19 cellular contexts compared by ENCODE assay signal in the genomic region with DNA sequence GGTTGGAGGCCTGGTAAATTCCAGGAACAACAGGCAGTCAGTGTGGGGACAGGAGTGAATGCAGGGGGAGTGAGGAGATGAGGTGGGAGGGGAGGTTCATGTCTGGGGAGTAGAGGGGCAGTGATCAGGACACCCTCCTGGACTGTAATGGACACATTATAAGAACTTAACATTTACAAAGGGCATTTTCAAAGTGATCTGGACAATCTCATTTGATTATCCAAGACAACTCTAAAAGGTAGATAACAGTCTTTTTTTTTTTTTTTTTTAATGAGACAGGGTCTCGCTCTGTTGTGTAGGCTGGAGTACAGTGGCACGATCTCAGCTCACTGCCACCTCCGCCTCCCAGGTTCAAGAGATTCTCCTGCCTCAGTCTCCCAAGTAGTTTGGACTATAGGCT. TPM values are rescaled to one million over a fixed set of nuclear protein-coding genes. Genes with fewer than 3 reads are reported as not detected.
DNase-seq lines count a peak whose midpoint lies in the region; ATAC-seq and TF ChIP-seq lines count a peak whose summit lies in the region.
"Had no signal": no experiment of that assay in that cellular context is flagged by ENCODE, and none has a peak within 500 bp of the region (broad histone marks: within the 10 kb centered on the region; RNA-seq: fewer than 3 reads in every experiment).

No MANE protein-coding gene starts in this region.

- peaks cover 0 to 14% of the 10 kb centered on the region in 2 experiments; a peak in 1 of 4 replicates for H3K4me1 ChIP-seq in SK-N-SH (ENCODE audit: control insufficient read depth in 1 of 2, insufficient read depth in 2 of 2, low read depth in 1 of 2, low read length in 1 of 2)
- peaks cover 16 to 54% of the 10 kb centered on the region in 2 donors for H3K4me1 ChIP-seq in thoracic aorta (ENCODE audit: control insufficient read depth in 1 of 2, low read depth in 2 of 2)
- H3K4me1 ChIP-seq: A549 had no signal

- 52% methylated on average over 3 of the region's 3 CpGs for WGBS in SK-N-SH (ENCODE audit: low lambda C conversion rate)

- H3K4me3 Mint-ChIP-seq in brain (peak overlapping the region in 2 of 5 experiments; percentile 32 to 46), neural crest cell (peak overlapping the region; percentile 77)
- H3K4me3 Mint-ChIP-seq: CD4-positive, alpha-beta memory T cell; H9 had no signal

- no peak overlapping the region for H3K9ac ChIP-seq in SK-N-SH

- no peak overlapping the region for H3K4me2 ChIP-seq in SK-N-SH
- H3K4me2 ChIP-seq: A549 had no signal

- POLR2A ChIA-PET in SK-N-SH (lab: Yijun Ruan, JAX) = no interaction called here

- H3K36me3 ChIP-seq in SK-N-SH (replicated peaks in 1 of 2; ENCODE audit: control insufficient read depth in 1 of 2, insufficient read depth in 2 of 2, low read length in 1 of 2) (no peaks in the 10 kb centered on the region), thoracic aorta (no peaks in the 10 kb centered on the region)

- no peak overlapping the region for H2AFZ ChIP-seq in SK-N-SH (ENCODE audit: low read depth)

- no peak for ATAC-seq in SK-N-SH treated with all-trans-retinoic acid at 6 μM for 48 hours
- ATAC-seq in thoracic aorta (ENCODE audit: insufficient number of reproducible peaks, low FRiP score, low read depth) = no peak
- ATAC-seq in HG02981 (IDR thresholded peaks at IDR 0.05; ENCODE audit: unreplicated experiment) = no peak
- ATAC-seq: A549 had no signal

- no peaks in the 10 kb centered on the region for H3F3A ChIP-seq in SK-N-SH (replicated peaks; ENCODE audit: insufficient read depth)

- no peaks in the 10 kb centered on the region for H3K9me3 ChIP-seq in SK-N-SH
- H3K9me3 ChIP-seq in thoracic aorta = no peaks in the 10 kb centered on the region
- H3K9me3 ChIP-seq: A549 had no signal

- no peaks in the 10 kb centered on the region for H4K20me1 ChIP-seq in SK-N-SH (ENCODE audit: insufficient read depth)

- no peaks in the 10 kb centered on the region for H3K79me2 ChIP-seq in SK-N-SH (ENCODE audit: insufficient read depth)

- H3K4me3 ChIP-seq in SK-N-SH (ENCODE audit: low read depth in 2 of 2, low read length in 1 of 2) (no peak overlapping the region), thoracic aorta (no peak overlapping the region)
- H3K4me3 ChIP-seq: A549 had no signal

- DNase-seq in SK-N-SH (peak; percentile 52), neural crest cell (ENCODE audit: low read depth, low spot score) (no peak), thoracic aorta (ENCODE audit: low spot score) (no peak), activated gamma-delta T cell treated with Interleukin-2 at 50 U/mL for 16 hours (no peak)
- DNase-seq in activated CD4-positive, alpha-beta T cell treated with anti-CD3 and anti-CD28 coated beads, Interleukin-2, amount 50 U/mL, for 1 hour = no peak
- DNase-seq: AML-193; CD4-positive, alpha-beta memory T cell; DMS153; DMS79; GDM1; GOT3; H9; IMR-90 had no signal

- CTCF ChIA-PET in SK-N-SH (lab: Yijun Ruan, JAX) = interaction anchor here (0.9 to 4.8 kb wide), 4 partner anchors 11 to 360 kb away, joined by 3 to 32 read pairs (median 3); no protein-coding TSS in a partner anchor

- TF ChIP-seq CTCF in SK-N-SH (IDR thresholded peaks at IDR 0.05) (no peak), brain (conservative IDR thresholded peaks at IDR 0.05) (no peak), neural crest cell (conservative IDR thresholded peaks at IDR 0.05) (no peak), thoracic aorta (IDR thresholded peaks at IDR 0.05) (no peak)

- no peak for TF ChIP-seq EP300 in SK-N-SH (IDR thresholded peaks at IDR 0.05; ENCODE audit: borderline replicate concordance in 1 of 2, low read depth in 1 of 2, low read length in 1 of 2)

- H3K27me3 Mint-ChIP-seq in brain = peaks cover 9% of the 10 kb centered on the region
- H3K27me3 Mint-ChIP-seq in neural crest cell (ENCODE audit: low read depth) = no peaks in the 10 kb centered on the region

- H3K9me2 ChIP-seq in SK-N-SH = no peaks in the 10 kb centered on the region

- H3K9me3 Mint-ChIP-seq in brain (peaks cover 0 to 4% (median 0%) of the 10 kb centered on the region in 5 experiments), neural crest cell (no peaks in the 10 kb centered on the region)
- H3K9me3 Mint-ChIP-seq: H9 had no signal

- H3K27ac Mint-ChIP-seq in brain (peak overlapping the region in 3 of 5 experiments; percentile 15 to 84 (median 67)), neural crest cell (ENCODE audit: unreplicated experiment) (peak overlapping the region; percentile 57)
- H3K27ac Mint-ChIP-seq: CD4-positive, alpha-beta memory T cell; H9 had no signal

- H3K36me3 Mint-ChIP-seq in brain = peaks cover 13% of the 10 kb centered on the region
- peaks cover 2% of the 10 kb centered on the region for H3K36me3 Mint-ChIP-seq in neural crest cell (ENCODE audit: low read depth)
- H3K36me3 Mint-ChIP-seq: CD4-positive, alpha-beta memory T cell had no signal

- H3K27ac ChIP-seq in SK-N-SH (ENCODE audit: low read depth in 2 of 2, low read length in 1 of 2) (no peak overlapping the region), thoracic aorta (peak overlapping the region; percentile 56 to 63)
- H3K27ac ChIP-seq: 22Rv1, A549, C4-2B had no signal

- no peak for TF ChIP-seq RAD21 in SK-N-SH (IDR thresholded peaks at IDR 0.05; ENCODE audit: low read length)

- H3K27me3 ChIP-seq in SK-N-SH (ENCODE audit: insufficient read depth) = peaks cover 15% of the 10 kb centered on the region
- no peaks in the 10 kb centered on the region for H3K27me3 ChIP-seq in thoracic aorta (replicated peaks; ENCODE audit: insufficient read depth)

- peaks cover 85% of the 10 kb centered on the region for H3K4me1 Mint-ChIP-seq in brain
- peaks cover 57% of the 10 kb centered on the region for H3K4me1 Mint-ChIP-seq in neural crest cell

TF ChIP-seq in SK-N-SH, 30 proteins besides CTCF, POLR2A, EP300 and RAD21 (continues in another document):
- TF ChIP-seq SMC3 (IDR thresholded peaks at IDR 0.05; ENCODE audit: low read depth, low read length) (no peak), YY1 (IDR thresholded peaks at IDR 0.05; ENCODE audit: low read depth) (no peak), JUND (IDR thresholded peaks at IDR 0.05) (no peak), IRF3 (IDR thresholded peaks at IDR 0.05; ENCODE audit: low read depth, low read length) (no peak)
- TF ChIP-seq, protein P1, sequence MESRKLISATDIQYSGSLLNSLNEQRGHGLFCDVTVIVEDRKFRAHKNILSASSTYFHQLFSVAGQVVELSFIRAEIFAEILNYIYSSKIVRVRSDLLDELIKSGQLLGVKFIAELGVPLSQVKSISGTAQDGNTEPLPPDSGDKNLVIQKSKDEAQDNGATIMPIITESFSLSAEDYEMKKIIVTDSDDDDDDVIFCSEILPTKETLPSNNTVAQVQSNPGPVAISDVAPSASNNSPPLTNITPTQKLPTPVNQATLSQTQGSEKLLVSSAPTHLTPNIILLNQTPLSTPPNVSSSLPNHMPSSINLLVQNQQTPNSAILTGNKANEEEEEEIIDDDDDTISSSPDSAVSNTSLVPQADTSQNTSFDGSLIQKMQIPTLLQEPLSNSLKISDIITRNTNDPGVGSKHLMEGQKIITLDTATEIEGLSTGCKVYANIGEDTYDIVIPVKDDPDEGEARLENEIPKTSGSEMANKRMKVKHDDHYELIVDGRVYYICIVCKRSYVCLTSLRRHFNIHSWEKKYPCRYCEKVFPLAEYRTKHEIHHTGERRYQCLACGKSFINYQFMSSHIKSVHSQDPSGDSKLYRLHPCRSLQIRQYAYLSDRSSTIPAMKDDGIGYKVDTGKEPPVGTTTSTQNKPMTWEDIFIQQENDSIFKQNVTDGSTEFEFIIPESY (IDR thresholded peaks at IDR 0.05; ENCODE audit: borderline replicate concordance, low read depth) = no peak

TF ChIP-seq in SK-N-SH treated with all-trans-retinoic acid at 6 μM for 48 hours, 23 proteins besides CTCF, POLR2A, EP300 and RAD21 (continues in another document):
- TF ChIP-seq ARNTL (CRISPR knock-in tag; IDR thresholded peaks at IDR 0.05; ENCODE audit: borderline replicate concordance, low read depth) (no peak), ZC3H10 (CRISPR knock-in tag; IDR thresholded peaks at IDR 0.05) (no peak), TCF4 (CRISPR knock-in tag; IDR thresholded peaks at IDR 0.05; ENCODE audit: borderline replicate concordance) (no peak), ESRRG (CRISPR knock-in tag; IDR thresholded peaks at IDR 0.05) (no peak), SNAI2 (CRISPR knock-in tag; IDR thresholded peaks at IDR 0.05) (no peak), PPARA (CRISPR knock-in tag; IDR thresholded peaks at IDR 0.05; ENCODE audit: borderline replicate concordance) (no peak), ZFP30 (CRISPR knock-in tag; IDR thresholded peaks at IDR 0.05) (no peak), TOX (CRISPR knock-in tag; IDR thresholded peaks at IDR 0.05; ENCODE audit: borderline replicate concordance) (no peak), OSR1 (CRISPR knock-in tag; IDR thresholded peaks at IDR 0.05) (no peak), ZFP3 (CRISPR knock-in tag; IDR thresholded peaks at IDR 0.05) (no peak), ZNF565 (CRISPR knock-in tag; conservative IDR thresholded peaks at IDR 0.05; ENCODE audit: low read depth) (no peak), ZNF70 (CRISPR knock-in tag; IDR thresholded peaks at IDR 0.05) (no peak)
- TF ChIP-seq, protein P2, sequence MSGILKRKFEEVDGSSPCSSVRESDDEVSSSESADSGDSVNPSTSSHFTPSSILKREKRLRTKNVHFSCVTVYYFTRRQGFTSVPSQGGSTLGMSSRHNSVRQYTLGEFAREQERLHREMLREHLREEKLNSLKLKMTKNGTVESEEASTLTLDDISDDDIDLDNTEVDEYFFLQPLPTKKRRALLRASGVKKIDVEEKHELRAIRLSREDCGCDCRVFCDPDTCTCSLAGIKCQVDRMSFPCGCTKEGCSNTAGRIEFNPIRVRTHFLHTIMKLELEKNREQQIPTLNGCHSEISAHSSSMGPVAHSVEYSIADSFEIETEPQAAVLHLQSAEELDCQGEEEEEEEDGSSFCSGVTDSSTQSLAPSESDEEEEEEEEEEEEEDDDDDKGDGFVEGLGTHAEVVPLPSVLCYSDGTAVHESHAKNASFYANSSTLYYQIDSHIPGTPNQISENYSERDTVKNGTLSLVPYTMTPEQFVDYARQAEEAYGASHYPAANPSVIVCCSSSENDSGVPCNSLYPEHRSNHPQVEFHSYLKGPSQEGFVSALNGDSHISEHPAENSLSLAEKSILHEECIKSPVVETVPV (CRISPR knock-in tag; IDR thresholded peaks at IDR 0.05) = no peak

RNA-seq across cellular contexts. Expression of gene SDK2, which starts 5.7 kb away (rescaled TPM):
- polyA plus RNA-seq in SK-N-SH (2012; rRNA removed) (0.02 TPM in 2 replicates), brain (ENCODE audit: insufficient read depth, low read depth, low replicate concordance) (11.0 TPM)
- 0.01 and 0.04 TPM in 2 replicates for polyA plus RNA-seq in SK-N-SH (2012; cell fraction: cytosol; rRNA removed)
- polyA plus RNA-seq in SK-N-SH (2012; cell fraction: nucleus; rRNA removed) = 0.02 and 0.04 TPM in 2 replicates
- total RNA-seq in neural crest cell (31.2 and 31.5 TPM in 2 replicates), thoracic aorta (1 to 10 TPM; 6.0 to 8.9 TPM)

Comparison
In these comparisons a context has a peak if more than half of its experiments do, and no peak if none do; other contexts are left out.
1. H3K27ac ChIP-seq: peak in thoracic aorta (2 of 2); none in SK-N-SH (0 of 2).